8 cellular contexts compared by ENCODE assay signal in the genomic region with DNA sequence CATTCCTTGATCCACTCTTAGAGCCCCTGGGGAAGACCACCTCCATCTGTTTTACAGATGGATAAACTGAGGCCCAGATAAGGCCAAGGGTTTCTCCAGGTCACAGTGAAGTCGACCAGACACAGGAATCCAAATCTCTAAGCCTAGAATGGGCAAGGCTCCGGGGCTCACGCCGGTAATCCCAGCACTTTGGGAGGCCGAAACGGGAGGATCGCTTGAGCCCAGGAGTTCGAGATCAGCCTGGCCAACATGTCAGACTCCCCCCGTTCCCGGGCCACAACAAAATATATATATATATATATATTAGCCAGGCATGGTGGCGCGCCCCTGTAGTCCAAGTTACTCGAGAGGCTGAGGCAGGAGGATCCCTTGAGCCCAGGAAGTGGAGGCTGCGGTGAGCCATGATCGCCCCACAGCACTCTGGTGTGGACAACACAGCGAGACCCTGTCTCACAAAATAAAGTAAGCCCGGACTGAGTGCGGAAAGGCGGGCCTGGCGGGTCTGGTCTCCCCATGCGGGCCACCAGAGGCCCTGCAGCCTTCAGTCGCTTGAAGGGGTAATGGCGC. TPM values are rescaled to one million over a fixed set of nuclear protein-coding genes. Genes with fewer than 3 reads are reported as not detected.
A peak's percentile ranks its signal among the peaks of the same experiment; 100 is the strongest.
DNase-seq lines count a peak whose midpoint lies in the region; ATAC-seq and TF ChIP-seq lines count a peak whose summit lies in the region.

No MANE protein-coding gene starts in this region.

- peaks cover 63% of the 10 kb centered on the region for H3K36me3 Mint-ChIP-seq in stimulated activated naive CD8-positive, alpha-beta T cell treated with anti-CD3 and anti-CD28 coated beads, Interleukin-15, Interleukin-2, amounts not matched to agents 100 ng/mL and 50 ng/mL, for 24 hours (ENCODE audit: low read depth)
- peaks cover 5 to 8% of the 10 kb centered on the region in 2 donors for H3K36me3 Mint-ChIP-seq in naive B cell

- intact Hi-C loops in breast epithelium (cut with DNase I; ENCODE audit: low total_unique reads), result no loop called here

- H3K27ac Mint-ChIP-seq in stimulated activated naive CD8-positive, alpha-beta T cell treated with anti-CD3 and anti-CD28 coated beads, Interleukin-15, Interleukin-2, amounts not matched to agents 100 ng/mL and 50 ng/mL, for 24 hours, result peak overlapping the region; percentile 100
- H3K27ac Mint-ChIP-seq in naive B cell, result peak overlapping the region; percentile 92 to 99 (median 96)

- peak overlapping the region in 2 of 3 donors; percentile 54 to 99 for H3K4me3 ChIP-seq in breast epithelium

- H3K4me1 Mint-ChIP-seq in stimulated activated naive CD8-positive, alpha-beta T cell treated with anti-CD3 and anti-CD28 coated beads, Interleukin-15, Interleukin-2, amounts not matched to agents 100 ng/mL and 50 ng/mL, for 24 hours (ENCODE audit: low read depth), result peaks cover 51% of the 10 kb centered on the region
- H3K4me1 Mint-ChIP-seq in naive B cell, result peaks cover 16 to 39% (median 37%) of the 10 kb centered on the region in 3 donors

- TF ChIP-seq CTCF in breast epithelium (IDR thresholded peaks at IDR 0.05), result peak in 2 of 3 donors; percentile 15 to 18

- no peaks in the 10 kb centered on the region for H3K9me3 ChIP-seq in breast epithelium

- no peak for TF ChIP-seq POLR2A in breast epithelium (IDR thresholded peaks at IDR 0.05)

- H3K4me3 Mint-ChIP-seq in stimulated activated naive CD8-positive, alpha-beta T cell treated with anti-CD3 and anti-CD28 coated beads, Interleukin-15, Interleukin-2, amounts not matched to agents 100 ng/mL and 50 ng/mL, for 24 hours, result peak overlapping the region; percentile 100
- H3K4me3 Mint-ChIP-seq in naive B cell, result peak overlapping the region; percentile 85 to 99 (median 97)

- no peak for DNase-seq in stimulated activated naive CD8-positive, alpha-beta T cell treated with anti-CD3 and anti-CD28 coated beads, Interleukin-15, Interleukin-2, amounts not matched to agents 100 U/mL and 50 U/mL, for 24 hours
- DNase-seq in breast epithelium (ENCODE audit: low spot score in 2 of 2) (no peak), naive B cell (no peak), NCI-H1930 (lab: John Stamatoyannopoulos, UW) (no peak), SHP77 treated with DMSO at 0.1 percent for 48 hours (lab: John Stamatoyannopoulos, UW) (no peak), NCI-H2107 treated with DMSO at 0.1 percent for 48 hours (lab: John Stamatoyannopoulos, UW; ENCODE audit: unreplicated experiment) (no peak)

- H3K27me3 Mint-ChIP-seq in stimulated activated naive CD8-positive, alpha-beta T cell treated with anti-CD3 and anti-CD28 coated beads, Interleukin-15, Interleukin-2, amounts not matched to agents 100 ng/mL and 50 ng/mL, for 24 hours, result peaks cover 6% of the 10 kb centered on the region
- no peaks in the 10 kb centered on the region for H3K27me3 Mint-ChIP-seq in naive B cell

- no peak for ATAC-seq in stimulated activated naive CD8-positive, alpha-beta T cell treated with anti-CD3 and anti-CD28 coated beads, Interleukin-15, Interleukin-2, amounts not matched to agents 100 U/mL and 50 U/mL, for 24 hours
- ATAC-seq in naive B cell (ENCODE audit: low read depth in 2 of 2), result no peak
- no peak for ATAC-seq in GM19324 (IDR thresholded peaks at IDR 0.05; ENCODE audit: low FRiP score, unreplicated experiment)

- no peaks in the 10 kb centered on the region for H3K9me3 Mint-ChIP-seq in stimulated activated naive CD8-positive, alpha-beta T cell treated with anti-CD3 and anti-CD28 coated beads, Interleukin-15, Interleukin-2, amounts not matched to agents 100 ng/mL and 50 ng/mL, for 24 hours
- H3K9me3 Mint-ChIP-seq in naive B cell, result no peaks in the 10 kb centered on the region

- H3K27ac ChIP-seq in breast epithelium, result peak overlapping the region; percentile 80 to 94

- H3K27me3 ChIP-seq in breast epithelium, result no peaks in the 10 kb centered on the region

- H3K4me1 ChIP-seq in breast epithelium, result peaks cover 0 to 12% of the 10 kb centered on the region in 2 donors

- H3K36me3 ChIP-seq in breast epithelium, result peaks cover 14% of the 10 kb centered on the region

RNA-seq across cellular contexts. Expression of gene RPL13A, which starts 0.6 kb away (rescaled TPM):
- 1,000 to 10,000 TPM; 3,591 to 5,468 (median 4,346) TPM for total RNA-seq in breast epithelium
- polyA plus RNA-seq in naive B cell (ENCODE audit: low read depth in 6 of 6), result 1,000 to 10,000 TPM; 1,519 to 3,103 (median 2,606) TPM

RNA-seq across cellular contexts. Expression of gene RPS11, which starts 9.4 kb away (rescaled TPM):
- total RNA-seq in breast epithelium, result 1,000 to 10,000 TPM; 5,709 to 7,550 (median 5,876) TPM
- 1,000 to 10,000 TPM; 2,581 to 3,900 (median 3,339) TPM for polyA plus RNA-seq in naive B cell (ENCODE audit: low read depth in 6 of 6)

RNA-seq across cellular contexts. Expression of gene FLT3LG, which starts 12.8 kb away (rescaled TPM):
- total RNA-seq in breast epithelium, result 1 to 10 TPM; 4.3 to 7.0 (median 4.6) TPM
- 10 to 100 TPM in 5 of 6 donors, 1 to 10 TPM in 1; 9.5 to 15.0 (median 11.4) TPM for polyA plus RNA-seq in naive B cell (ENCODE audit: low read depth in 6 of 6)

RNA-seq across cellular contexts. Expression of gene FCGRT, which starts 25.7 kb away (rescaled TPM):
- total RNA-seq in breast epithelium, result 100 to 1,000 TPM; 164 to 389 (median 199) TPM
- polyA plus RNA-seq in naive B cell (ENCODE audit: low read depth in 6 of 6), result 10 to 100 TPM; 56.7 to 69.7 (median 62.7) TPM

RNA-seq across cellular contexts. Expression of gene ALDH16A1, which starts 33.8 kb away (rescaled TPM):
- 10 to 100 TPM; 20.6 to 34.4 (median 32.2) TPM for total RNA-seq in breast epithelium
- 100 to 1,000 TPM in 1 of 6 donors, 10 to 100 TPM in 5; 54.2 to 103 (median 74.6) TPM for polyA plus RNA-seq in naive B cell (ENCODE audit: low read depth in 6 of 6)
